In genomic region chr7:36010656-36011587, GRCh38 we compare ENCODE assay signal across 16 cellular contexts.
"Had no signal": no experiment of that assay in that cellular context is flagged by ENCODE, and none has a peak within 500 bp of the region (broad histone marks: within the 10 kb centered on the region; RNA-seq: fewer than 3 reads in every experiment).

No MANE protein-coding gene starts in this region.

- H3K9me3 ChIP-seq: left lung, mucosa of descending colon, suprapubic skin, upper lobe of left lung had no signal

- H3K4me3 ChIP-seq: cardiac muscle cell, left lung, mucosa of descending colon, skin epidermis, suprapubic skin, upper lobe of left lung had no signal

- DNase-seq: activated naive CD4-positive, alpha-beta T cell treated with anti-CD3 and anti-CD28 coated beads, Interleukin-2, amount 10 ng/mL, durations not matched to agents 7 days and 5 days; activated T-cell treated with anti-CD3 and anti-CD28 coated beads, Interleukin-2, amount 50 U/mL, for 1 hour; left lung; mucosa of descending colon; naive thymus-derived CD4-positive, alpha-beta T cell; right cardiac atrium; stimulated activated CD4-positive, alpha-beta T cell treated with anti-CD3 and anti-CD28 coated beads, Interleukin-15, amount 100 ng/mL, for 24 hours; stimulated activated CD4-positive, alpha-beta T cell treated with anti-CD3 and anti-CD28 coated beads, Interleukin-4, amount 100 ng/mL, for 24 hours; stimulated activated CD8-positive, alpha-beta memory T cell treated with anti-CD3 and anti-CD28 coated beads, Interleukin-4, amount 100 ng/mL, for 48 hours; stimulated activated naive CD8-positive, alpha-beta T cell treated with anti-CD3 and anti-CD28 coated beads, Interleukin-15, Interleukin-2, amounts not matched to agents 100 U/mL and 50 U/mL, for 24 hours; upper lobe of left lung had no signal

- H3K36me3 ChIP-seq: cardiac muscle cell, left lung, suprapubic skin, upper lobe of left lung had no signal

- H3K36me3 Mint-ChIP-seq: activated naive CD4-positive, alpha-beta T cell treated with anti-CD3 and anti-CD28 coated beads, Interleukin-2, amount 10 ng/mL, durations not matched to agents 7 days and 5 days; naive thymus-derived CD4-positive, alpha-beta T cell had no signal

- H3K4me1 Mint-ChIP-seq: activated naive CD4-positive, alpha-beta T cell treated with anti-CD3 and anti-CD28 coated beads, Interleukin-2, amount 10 ng/mL, durations not matched to agents 7 days and 5 days; naive thymus-derived CD4-positive, alpha-beta T cell had no signal

- ATAC-seq: activated CD4-positive, CD25-positive, alpha-beta regulatory T cell treated with anti-CD3 and anti-CD28 coated beads, Interleukin-2, amount 50 U/mL, for 24 hours; esophagus mucosa; left lung; mucosa of descending colon; naive thymus-derived CD4-positive, alpha-beta T cell; stimulated activated naive CD8-positive, alpha-beta T cell treated with anti-CD3 and anti-CD28 coated beads, Interleukin-15, Interleukin-2, amounts not matched to agents 100 U/mL and 50 U/mL, for 24 hours had no signal

- H3K27ac ChIP-seq: cardiac muscle cell, left lung, skin epidermis, suprapubic skin, upper lobe of left lung had no signal

- H3K4me1 ChIP-seq: left lung, suprapubic skin had no signal

- H3K27ac Mint-ChIP-seq: activated naive CD4-positive, alpha-beta T cell treated with anti-CD3 and anti-CD28 coated beads, Interleukin-2, amount 10 ng/mL, durations not matched to agents 7 days and 5 days; naive thymus-derived CD4-positive, alpha-beta T cell had no signal

- H3K4me3 Mint-ChIP-seq: activated naive CD4-positive, alpha-beta T cell treated with anti-CD3 and anti-CD28 coated beads, Interleukin-2, amount 10 ng/mL, durations not matched to agents 7 days and 5 days; naive thymus-derived CD4-positive, alpha-beta T cell had no signal

- H3K27me3 ChIP-seq: cardiac muscle cell, left lung, suprapubic skin, upper lobe of left lung had no signal

- H3K9me3 Mint-ChIP-seq: activated naive CD4-positive, alpha-beta T cell treated with anti-CD3 and anti-CD28 coated beads, Interleukin-2, amount 10 ng/mL, durations not matched to agents 7 days and 5 days; naive thymus-derived CD4-positive, alpha-beta T cell had no signal
